In the genomic region with DNA sequence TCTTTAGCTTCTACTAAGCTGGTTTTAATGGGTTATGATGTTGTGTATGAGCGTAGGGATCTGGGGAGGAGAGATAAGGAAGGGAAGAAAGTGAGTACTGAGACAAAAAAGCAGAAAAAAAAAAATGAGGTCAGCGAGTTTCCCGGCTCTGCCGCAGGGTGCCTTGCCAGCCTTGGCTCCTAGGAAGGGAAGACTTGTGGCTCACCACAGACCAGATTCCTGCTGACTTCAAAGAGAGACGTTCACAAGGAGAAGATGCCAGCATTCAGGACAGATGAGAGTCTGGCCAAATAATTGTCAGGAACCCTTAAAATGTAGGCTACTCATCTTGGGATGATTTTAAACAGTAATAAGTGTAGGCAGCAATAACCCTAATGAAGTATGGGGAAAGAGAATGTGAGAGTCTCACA, we compare ENCODE assay signal across 8 cellular contexts. TPM values are rescaled to one million over a fixed set of nuclear protein-coding genes. Genes with fewer than 3 reads are reported as not detected.
DNase-seq lines count a peak whose midpoint lies in the region; ATAC-seq and TF ChIP-seq lines count a peak whose summit lies in the region.

No MANE protein-coding gene starts in this region.

- no peak overlapping the region for H3K4me3 ChIP-seq in fibroblast of the aortic adventitia (ENCODE audit: low read depth, low read length)

- DNase-seq in COLO829 (ENCODE audit: low spot score): peak; percentile 63
- DNase-seq in SW480 (ENCODE audit: low spot score): peak; percentile 72
- peak; percentile 94 for DNase-seq in fibroblast of the aortic adventitia (ENCODE audit: low read depth)
- DNase-seq in pons (ENCODE audit: low spot score): peak; percentile 43
- no peak for DNase-seq in NCI-H2081 treated with DMSO at 0.1 percent for 48 hours (lab: John Stamatoyannopoulos, UW)
- no peak for DNase-seq in SK-N-DZ (ENCODE audit: low spot score)
- no peak for DNase-seq in NOMO-1 treated with dmso at 0.1 percent for 144 hours (lab: John Stamatoyannopoulos, UW; ENCODE audit: unreplicated experiment)

- TF ChIP-seq CTCF in fibroblast of the aortic adventitia (IDR thresholded peaks at IDR 0.05; ENCODE audit: insufficient read depth, low read length): no peak

- no peak for ATAC-seq in HG02763 (IDR thresholded peaks at IDR 0.05; ENCODE audit: unreplicated experiment)

RNA-seq across cellular contexts. Expression of gene FAS, which starts 11.4 kb away (rescaled TPM):
- 55.5 and 61.9 TPM in 2 replicates for total RNA-seq in fibroblast of the aortic adventitia (ENCODE audit: low replicate concordance)
- polyA plus RNA-seq in SK-N-DZ (2014; cell fraction: cytosol; rRNA removed): 0.22 and 1.0 TPM in 2 replicates
- polyA plus RNA-seq in SK-N-DZ (2014; cell fraction: nucleus; rRNA removed): 0.96 and 2.4 TPM in 2 replicates

RNA-seq across cellular contexts. Expression of gene ACTA2, which starts 26.6 kb away (rescaled TPM):
- 73.5 and 241 TPM in 2 replicates for total RNA-seq in fibroblast of the aortic adventitia (ENCODE audit: low replicate concordance)
- polyA plus RNA-seq in SK-N-DZ (2014; cell fraction: cytosol; rRNA removed): not detected in 2 replicates
- polyA plus RNA-seq in SK-N-DZ (2014; cell fraction: nucleus; rRNA removed): not detected in 2 replicates

Comparison
In these comparisons a context has a peak if more than half of its experiments do, and no peak if none do; other contexts are left out.
1. DNase-seq: peak in COLO829 (single experiment), SW480 (single experiment), fibroblast of the aortic adventitia (single experiment) and pons (single experiment); none in NCI-H2081 treated with DMSO at 0.1 percent for 48 hours (single experiment), SK-N-DZ (single experiment) and NOMO-1 treated with dmso at 0.1 percent for 144 hours (single experiment).